24 cellular contexts compared by ENCODE assay signal in the genomic region with DNA sequence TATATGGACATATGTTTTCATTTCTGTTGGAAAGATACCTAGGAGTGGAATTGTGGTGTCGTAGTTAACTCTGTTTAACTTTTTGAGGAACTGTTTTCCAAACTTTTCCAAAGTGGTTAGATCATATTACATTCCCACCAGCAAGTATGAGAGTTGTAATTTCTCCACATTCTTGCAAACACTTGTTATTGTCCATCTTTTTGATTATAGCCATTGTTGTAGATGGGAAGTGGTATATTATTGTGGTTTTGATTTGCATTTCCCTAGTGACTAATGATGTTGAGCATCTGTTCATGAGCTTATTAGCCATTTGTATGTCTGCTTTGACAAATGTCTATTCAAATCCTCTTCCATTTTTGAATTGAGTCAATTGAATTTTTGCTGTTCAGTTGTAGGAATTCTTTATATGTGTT. TPM values are rescaled to one million over a fixed set of nuclear protein-coding genes. Genes with fewer than 3 reads are reported as not detected.
A peak's percentile ranks its signal among the peaks of the same experiment; 100 is the strongest.
DNase-seq lines count a peak whose midpoint lies in the region; ATAC-seq lines count a peak whose summit lies in the region.
"Had no signal": no experiment of that assay in that cellular context is flagged by ENCODE, and none has a peak within 500 bp of the region (broad histone marks: within the 10 kb centered on the region; RNA-seq: fewer than 3 reads in every experiment).

No MANE protein-coding gene starts in this region.

- H2BK12ac ChIP-seq in trophoblast cell (ENCODE audit: low read length), result no peak overlapping the region

- no peak overlapping the region for H3K4me2 ChIP-seq in trophoblast cell (ENCODE audit: low read length)

- H3K36me3 ChIP-seq in trophoblast cell (ENCODE audit: control insufficient read depth in 1 of 2, insufficient read depth in 2 of 2, low read length in 2 of 2), result no peaks in the 10 kb centered on the region
- H3K36me3 ChIP-seq: stomach, upper lobe of left lung had no signal

- H3K27ac ChIP-seq in trophoblast cell (ENCODE audit: low read depth, low read length), result no peak overlapping the region
- H3K27ac ChIP-seq: spleen, stomach, upper lobe of left lung had no signal

- no peaks in the 10 kb centered on the region for H3K27me3 Mint-ChIP-seq in activated CD4-positive, alpha-beta T cell treated with anti-CD3 and anti-CD28 coated beads for 36 hours
- H3K27me3 Mint-ChIP-seq: activated CD8-positive, alpha-beta memory T cell treated with anti-CD3 and anti-CD28 coated beads, Interleukin-2, amount 10 ng/mL, durations not matched to agents 7 days and 5 days; activated naive CD8-positive, alpha-beta T cell treated with anti-CD3 and anti-CD28 coated beads, Interleukin-2, amount 10 ng/mL, durations not matched to agents 7 days and 5 days; brain; T-cell had no signal

- DNase-seq in activated CD4-positive, alpha-beta T cell treated with anti-CD3 and anti-CD28 coated beads for 36 hours, result no peak
- no peak for DNase-seq in activated CD4-positive, alpha-beta T cell treated with anti-CD3 and anti-CD28 coated beads, Interleukin-2, amount 50 U/mL, for 48 hours
- DNase-seq in LHCN-M2 (ENCODE audit: low read depth) (peak; percentile 93), dermis blood vessel endothelial cell (peak; percentile 66), ecto neural progenitor cell (ENCODE audit: low spot score) (no peak), H4 (ENCODE audit: low spot score) (no peak), trophoblast cell (no peak)
- DNase-seq: activated CD4-positive, alpha-beta T cell treated with anti-CD3 and anti-CD28 coated beads for 48 hours; activated CD8-positive, alpha-beta memory T cell treated with anti-CD3 and anti-CD28 coated beads, Interleukin-2, amount 10 ng/mL, durations not matched to agents 7 days and 5 days; activated naive CD8-positive, alpha-beta T cell treated with anti-CD3 and anti-CD28 coated beads, Interleukin-2, amount 10 ng/mL, durations not matched to agents 7 days and 5 days; C1 segment of cervical spinal cord; GOT3; NCI-H1436; NCI-H748 treated with DMSO at 0.1 percent for 48 hours; occipital lobe; SHP77; spleen; stimulated activated CD4-positive, alpha-beta T cell treated with anti-CD3 and anti-CD28 coated beads, Interleukin-4, amount 100 ng/mL, for 24 hours; stomach; T-cell; upper lobe of left lung had no signal

- POLR2A ChIA-PET in activated CD4-positive, alpha-beta T cell treated with anti-CD3 and anti-CD28 coated beads for 36 hours (lab: Charles Lee), result interaction anchor here (0.8 kb wide), 1 partner anchor 63 kb away, joined by 3 read pairs; no protein-coding TSS in a partner anchor

- intact Hi-C loops in activated CD4-positive, alpha-beta T cell treated with anti-CD3 and anti-CD28 coated beads for 36 hours (cut with DNase I, micrococcal nuclease), result no loop called here

- peak; percentile 19 for ATAC-seq in activated CD4-positive, alpha-beta T cell treated with anti-CD3 and anti-CD28 coated beads for 36 hours
- no peak for ATAC-seq in HG03045 (IDR thresholded peaks at IDR 0.05; ENCODE audit: unreplicated experiment)
- ATAC-seq: activated CD8-positive, alpha-beta memory T cell treated with anti-CD3 and anti-CD28 coated beads, Interleukin-2, amount 10 ng/mL, durations not matched to agents 7 days and 5 days; T-cell had no signal

- no peaks in the 10 kb centered on the region for H3K9me3 ChIP-seq in trophoblast cell (ENCODE audit: insufficient read depth, low read depth, low read length)
- H3K9me3 ChIP-seq: spleen, stomach, upper lobe of left lung had no signal

- peaks cover 2% of the 10 kb centered on the region for H3K79me2 ChIP-seq in trophoblast cell (ENCODE audit: control insufficient read depth, insufficient read depth, low read length, poor library complexity)

- no peak overlapping the region for H2AK5ac ChIP-seq in trophoblast cell (ENCODE audit: low read length)

- H3K4me3 ChIP-seq in trophoblast cell (ENCODE audit: low read depth, low read length), result no peak overlapping the region
- H3K4me3 ChIP-seq: spleen, stomach, upper lobe of left lung had no signal

- H3K4me1 ChIP-seq in trophoblast cell (ENCODE audit: control insufficient read depth in 1 of 2, insufficient read depth in 2 of 2, low read length in 2 of 2), result peaks cover 0 to 6% of the 10 kb centered on the region in 2 experiments

- no peak overlapping the region for H2BK120ac ChIP-seq in trophoblast cell (ENCODE audit: insufficient read depth, low read length, poor library complexity)

- H3K23ac ChIP-seq in trophoblast cell (ENCODE audit: low read length), result no peak overlapping the region

- no peak overlapping the region for H4K91ac ChIP-seq in trophoblast cell (ENCODE audit: low read depth, low read length)

- CTCF ChIA-PET in activated CD4-positive, alpha-beta T cell treated with anti-CD3 and anti-CD28 coated beads for 36 hours (lab: Charles Lee), result interaction anchor here (0.6 kb wide), 1 partner anchor 229 kb away, joined by 4 read pairs; no protein-coding TSS in a partner anchor

- H3K4ac ChIP-seq in trophoblast cell (ENCODE audit: low read depth, low read length), result no peak overlapping the region

- no peak overlapping the region for H2BK5ac ChIP-seq in trophoblast cell (ENCODE audit: low read depth, low read length, poor library complexity)

- H3K9me3 Mint-ChIP-seq in activated CD4-positive, alpha-beta T cell treated with anti-CD3 and anti-CD28 coated beads for 36 hours (ENCODE audit: low read depth), result no peaks in the 10 kb centered on the region
- H3K9me3 Mint-ChIP-seq: activated naive CD8-positive, alpha-beta T cell treated with anti-CD3 and anti-CD28 coated beads, Interleukin-2, amount 10 ng/mL, durations not matched to agents 7 days and 5 days; activated T-helper 1 cell treated with anti-CD3 and anti-CD28 coated beads, Interleukin-12 subunit alpha, Interleukin-12 subunit beta, Interleukin-2, Interleukin-4 antibody, amounts not matched to agents 30 ng/mL and 10 ng/mL and 1 ng/mL, durations not matched to agents 14 hours and 24 hours and 36 hours; brain; T-cell had no signal

- no peaks in the 10 kb centered on the region for H3K79me1 ChIP-seq in trophoblast cell (ENCODE audit: low read length)

- H4K12ac ChIP-seq in trophoblast cell (ENCODE audit: low read depth, low read length), result no peak overlapping the region

- H3K4me3 Mint-ChIP-seq in activated CD4-positive, alpha-beta T cell treated with anti-CD3 and anti-CD28 coated beads for 36 hours, result no peak overlapping the region
- H3K4me3 Mint-ChIP-seq: activated CD8-positive, alpha-beta memory T cell treated with anti-CD3 and anti-CD28 coated beads, Interleukin-2, amount 10 ng/mL, durations not matched to agents 7 days and 5 days; activated naive CD8-positive, alpha-beta T cell treated with anti-CD3 and anti-CD28 coated beads, Interleukin-2, amount 10 ng/mL, durations not matched to agents 7 days and 5 days; activated T-helper 1 cell treated with anti-CD3 and anti-CD28 coated beads, Interleukin-12 subunit alpha, Interleukin-12 subunit beta, Interleukin-2, Interleukin-4 antibody, amounts not matched to agents 30 ng/mL and 10 ng/mL and 1 ng/mL, durations not matched to agents 14 hours and 24 hours and 36 hours; brain had no signal

- no peak overlapping the region for H3K9ac ChIP-seq in trophoblast cell (ENCODE audit: low read length)

- H3K18ac ChIP-seq in trophoblast cell (ENCODE audit: low read length), result no peak overlapping the region

- H3K4me1 Mint-ChIP-seq in activated CD4-positive, alpha-beta T cell treated with anti-CD3 and anti-CD28 coated beads for 36 hours, result peaks cover 47% of the 10 kb centered on the region

- H3K14ac ChIP-seq in trophoblast cell (ENCODE audit: low read length), result no peak overlapping the region

- no peaks in the 10 kb centered on the region for H3K27me3 ChIP-seq in trophoblast cell (ENCODE audit: insufficient read depth, low read length)
- H3K27me3 ChIP-seq: spleen, stomach, upper lobe of left lung had no signal

- no peak overlapping the region for H2AFZ ChIP-seq in trophoblast cell (ENCODE audit: insufficient read depth, low read length, poor library complexity)

- H4K8ac ChIP-seq in trophoblast cell (ENCODE audit: low read depth, low read length), result no peak overlapping the region

- H3K27ac Mint-ChIP-seq in activated CD4-positive, alpha-beta T cell treated with anti-CD3 and anti-CD28 coated beads for 36 hours, result no peak overlapping the region
- H3K27ac Mint-ChIP-seq: activated CD8-positive, alpha-beta memory T cell treated with anti-CD3 and anti-CD28 coated beads, Interleukin-2, amount 10 ng/mL, durations not matched to agents 7 days and 5 days; activated naive CD8-positive, alpha-beta T cell treated with anti-CD3 and anti-CD28 coated beads, Interleukin-2, amount 10 ng/mL, durations not matched to agents 7 days and 5 days; activated T-helper 1 cell treated with anti-CD3 and anti-CD28 coated beads, Interleukin-12 subunit alpha, Interleukin-12 subunit beta, Interleukin-2, Interleukin-4 antibody, amounts not matched to agents 30 ng/mL and 10 ng/mL and 1 ng/mL, durations not matched to agents 14 hours and 24 hours and 36 hours; T-cell had no signal

- WGBS in trophoblast cell (ENCODE audit: extremely low coverage, insufficient coverage, insufficient read length), result no CpG with 5 or more reads among the region's 1 CpG

- H3K36me3 Mint-ChIP-seq in activated CD4-positive, alpha-beta T cell treated with anti-CD3 and anti-CD28 coated beads for 36 hours (ENCODE audit: low read depth), result no peaks in the 10 kb centered on the region
- H3K36me3 Mint-ChIP-seq: activated CD8-positive, alpha-beta memory T cell treated with anti-CD3 and anti-CD28 coated beads, Interleukin-2, amount 10 ng/mL, durations not matched to agents 7 days and 5 days; brain had no signal

RNA-seq across cellular contexts. Expression of a gene that starts 19.8 kb away (rescaled TPM):
- 10 to 100 TPM; 62.3 to 76.7 TPM for total RNA-seq in activated CD4-positive, alpha-beta T cell treated with anti-CD3 and anti-CD28 coated beads for 36 hours
- total RNA-seq in LHCN-M2 (2014; rRNA removed) (69.0 and 97.2 TPM in 2 replicates), dermis blood vessel endothelial cell (52.7 and 58.4 TPM in 2 replicates)
- polyA plus RNA-seq in LHCN-M2 (2012), result 83.0 TPM
- 98.2 and 110 TPM in 2 replicates for total RNA-seq in H4 (2014; rRNA removed; shearing (Covaris generic))
- 185 and 191 TPM in 2 replicates for polyA plus RNA-seq in trophoblast cell (2013)

Comparison
In these comparisons a context has a peak if more than half of its experiments do, and no peak if none do; other contexts are left out.
1. DNase-seq: peak in LHCN-M2 (single experiment) and dermis blood vessel endothelial cell (single experiment); none in activated CD4-positive, alpha-beta T cell treated with anti-CD3 and anti-CD28 coated beads for 36 hours (single experiment), activated CD4-positive, alpha-beta T cell treated with anti-CD3 and anti-CD28 coated beads, Interleukin-2, amount 50 U/mL, for 48 hours (0 of 2), ecto neural progenitor cell (single experiment), H4 (single experiment) and trophoblast cell (0 of 2).